In genomic region chr4:98928505-98929340, GRCh38 we compare ENCODE assay signal across 1 cellular context.
A peak's percentile ranks its signal among the peaks of the same experiment; 100 is the strongest.
TF ChIP-seq lines count a peak whose summit lies in the region.

Gene EIF4E (minus strand): TSS chr4:98929133. CDS start chr4:98929112, 21 bp downstream.

TF ChIP-seq in A549, 52 proteins besides CTCF, POLR2A, EP300 and RAD21 (continued from another document):
- TF ChIP-seq USF2 (IDR thresholded peaks at IDR 0.05), result peak; percentile 98
- TF ChIP-seq JUNB (IDR thresholded peaks at IDR 0.05), result no peak
- no peak for TF ChIP-seq ELK1 (IDR thresholded peaks at IDR 0.05; ENCODE audit: low read depth, low read length)
- TF ChIP-seq NPAS2 (CRISPR knock-in tag; IDR thresholded peaks at IDR 0.05; ENCODE audit: borderline replicate concordance), result no peak
- TF ChIP-seq ZC3H11A (IDR thresholded peaks at IDR 0.05), result no peak
- no peak for TF ChIP-seq E2F6 (IDR thresholded peaks at IDR 0.05; ENCODE audit: borderline replicate concordance, low read depth)
- 0 out of 2 replicates have a peak, but pooled peaks have one; percentile 6 for TF ChIP-seq MYC (IDR thresholded peaks at IDR 0.05; ENCODE audit: borderline replicate concordance, low read length)
- TF ChIP-seq TFCP2L1 (CRISPR knock-in tag; IDR thresholded peaks at IDR 0.05), result no peak
- no peak; the same call in 1 of the 2 replicates for TF ChIP-seq RFX5 (IDR thresholded peaks at IDR 0.05)
- TF ChIP-seq RARB (CRISPR knock-in tag; IDR thresholded peaks at IDR 0.05), result no peak
- TF ChIP-seq MAZ (IDR thresholded peaks at IDR 0.05; ENCODE audit: borderline replicate concordance, low read depth, low read length), result no peak
- TF ChIP-seq ZSCAN20 (CRISPR knock-in tag; IDR thresholded peaks at IDR 0.05), result no peak
- TF ChIP-seq BHLHE40 (IDR thresholded peaks at IDR 0.05; ENCODE audit: low read depth, low read length), result no peak
- no peak for TF ChIP-seq EHF (CRISPR knock-in tag; IDR thresholded peaks at IDR 0.05)
- no peak for TF ChIP-seq FOXS1 (CRISPR knock-in tag; IDR thresholded peaks at IDR 0.05)
- no peak for TF ChIP-seq HOXB5 (CRISPR knock-in tag; IDR thresholded peaks at IDR 0.05)
- TF ChIP-seq CHD2 (IDR thresholded peaks at IDR 0.05; ENCODE audit: low read length, partially characterized antibody), result no peak
- TF ChIP-seq KDM5A (IDR thresholded peaks at IDR 0.05), result no peak
- no peak for TF ChIP-seq SMC3 (IDR thresholded peaks at IDR 0.05)
- no peak for TF ChIP-seq HEYL (CRISPR knock-in tag; IDR thresholded peaks at IDR 0.05)
- TF ChIP-seq TP53 (CRISPR knock-in tag; IDR thresholded peaks at IDR 0.05), result no peak
- no peak for TF ChIP-seq POLR2AphosphoS2 (conservative IDR thresholded peaks at IDR 0.05; ENCODE audit: low read length)
- TF ChIP-seq HMGXB4 (CRISPR knock-in tag; IDR thresholded peaks at IDR 0.05; ENCODE audit: borderline replicate concordance), result no peak
- no peak for TF ChIP-seq CBX2 (IDR thresholded peaks at IDR 0.05; ENCODE audit: borderline replicate concordance, low read depth)
- TF ChIP-seq RNF2 (IDR thresholded peaks at IDR 0.05; ENCODE audit: borderline replicate concordance, low read depth), result no peak
